In genomic region chr12:100867639-100868393, GRCh38 we compare ENCODE assay signal across 14 cellular contexts.
"Had no signal": no experiment of that assay in that cellular context is flagged by ENCODE, and none has a peak within 500 bp of the region (broad histone marks: within the 10 kb centered on the region; RNA-seq: fewer than 3 reads in every experiment).

No MANE protein-coding gene starts in this region.

- H3K27me3 ChIP-seq: hepatocyte, spleen, tibial nerve, vagina had no signal

- H3K36me3 ChIP-seq: spleen, tibial nerve, vagina had no signal

- H3K27ac ChIP-seq: hepatocyte, spleen, tibial nerve, vagina had no signal

- H3K4me2 ChIP-seq: hepatocyte had no signal

- ATAC-seq: activated CD8-positive, alpha-beta T cell treated with anti-CD3 and anti-CD28 coated beads, Interleukin-2, amount 10 ng/mL, durations not matched to agents 7 days and 5 days; natural killer cell; right cardiac atrium; stimulated activated naive B cell treated with anti-CD40 and anti-IgM and Interleukin-4, amounts not matched to agents 10 μg/mL and 1 μg/mL and 100 μg/mL, for 72 hours had no signal

- H3K79me2 ChIP-seq: hepatocyte had no signal

- H3K4me1 ChIP-seq: spleen, tibial nerve, vagina had no signal

- H2AFZ ChIP-seq: hepatocyte had no signal

- DNase-seq: activated CD4-positive, alpha-beta T cell treated with anti-CD3 and anti-CD28 coated beads for 48 hours; activated CD8-positive, alpha-beta T cell treated with anti-CD3 and anti-CD28 coated beads, Interleukin-2, amount 10 ng/mL, durations not matched to agents 7 days and 5 days; activated naive CD4-positive, alpha-beta T cell; left cardiac atrium; natural killer cell; right cardiac atrium; spleen; stimulated activated CD4-positive, alpha-beta T cell treated with anti-CD3 and anti-CD28 coated beads, Interleukin-2, amount 100 ng/mL, for 24 hours; stimulated activated naive B cell treated with anti-CD40 and anti-IgM and Interleukin-4, amounts not matched to agents 10 μg/mL and 1 μg/mL and 100 μg/mL, for 72 hours had no signal

- H3K9me3 ChIP-seq: vagina had no signal

- H3K4me3 ChIP-seq: hepatocyte, lung, spleen, tibial nerve, vagina had no signal

- FAIRE-seq: colon had no signal
